In the genomic region with DNA sequence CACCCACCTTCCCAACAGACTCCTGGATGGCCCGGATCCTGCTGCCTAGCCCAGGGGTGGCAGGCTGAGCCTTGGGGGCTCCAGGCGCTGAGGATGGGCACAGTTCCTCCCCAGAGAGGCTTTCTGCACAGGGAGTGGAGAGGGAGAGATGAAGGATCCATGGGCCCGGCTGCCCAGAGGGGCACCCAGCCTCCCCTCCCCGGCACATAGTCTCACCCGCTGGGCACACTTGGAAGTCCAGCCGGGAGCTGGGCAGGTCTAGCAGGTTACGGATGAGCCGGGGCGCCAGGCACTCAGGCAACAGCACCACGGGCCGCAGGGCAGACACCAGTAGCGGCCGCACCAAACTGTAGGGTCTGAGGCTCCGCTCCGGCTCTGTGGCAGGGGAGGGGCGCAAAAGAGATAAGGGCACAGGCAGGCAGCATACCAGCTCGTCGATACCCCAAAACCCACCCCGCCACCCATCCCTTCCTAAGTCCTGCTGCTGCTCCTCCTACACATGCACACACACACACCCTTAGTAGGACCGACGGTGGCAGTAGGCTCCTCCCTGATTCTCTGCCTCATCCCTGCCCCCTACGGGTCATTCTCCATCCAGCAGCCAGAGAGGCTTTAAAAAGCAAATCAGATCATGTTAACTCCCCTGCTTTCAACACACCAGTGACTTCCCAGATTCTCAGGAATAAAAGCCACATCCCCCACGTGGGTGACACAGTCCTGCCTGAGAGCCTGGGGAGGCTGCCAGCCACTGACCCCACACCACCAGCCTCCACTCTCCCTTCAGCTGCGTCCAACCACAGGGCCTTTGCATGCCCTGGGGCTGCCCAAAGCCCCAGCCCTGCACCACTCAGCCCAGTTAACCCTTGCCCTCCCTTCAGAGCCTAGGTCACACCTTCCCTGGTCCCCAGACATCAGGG, we compare ENCODE assay signal across 9 cellular contexts. TPM values are rescaled to one million over a fixed set of nuclear protein-coding genes. Genes with fewer than 3 reads are reported as not detected.
DNase-seq lines count a peak whose midpoint lies in the region; ATAC-seq and TF ChIP-seq lines count a peak whose summit lies in the region.
"Had no signal": no experiment of that assay in that cellular context is flagged by ENCODE, and none has a peak within 500 bp of the region (broad histone marks: within the 10 kb centered on the region; RNA-seq: fewer than 3 reads in every experiment).

No MANE protein-coding gene starts in this region.

- H3K27me3 ChIP-seq in left ventricle myocardium inferior (ENCODE audit: low read depth) (peaks cover 53% of the 10 kb centered on the region), left lung (no peaks in the 10 kb centered on the region)

- no peak for DNase-seq in left ventricle myocardium inferior
- DNase-seq in Right ventricle myocardium superior, result no peak
- DNase-seq in RPMI7951 (ENCODE audit: low read depth), result peak; percentile 80
- peak in 1 of 2 donors; percentile 47 for DNase-seq in left lung
- peak; percentile 63 for DNase-seq in stimulated activated naive CD8-positive, alpha-beta T cell treated with anti-CD3 and anti-CD28 coated beads, Interleukin-15, Interleukin-2, amounts not matched to agents 100 U/mL and 50 U/mL, for 24 hours
- no peak for DNase-seq in NCI-H2081 treated with DMSO at 0.1 percent for 48 hours (lab: John Stamatoyannopoulos, UW)

- H3K36me3 ChIP-seq in left ventricle myocardium inferior (peaks cover 24% of the 10 kb centered on the region), left lung (peaks cover 0 to 22% of the 10 kb centered on the region in 2 donors)

- H3K4me1 Mint-ChIP-seq in activated naive CD4-positive, alpha-beta T cell treated with anti-CD3 and anti-CD28 coated beads, Interleukin-2, amount 50 U/mL, for 24 hours, result peaks cover 51% of the 10 kb centered on the region

- H3K9me3 Mint-ChIP-seq in activated naive CD4-positive, alpha-beta T cell treated with anti-CD3 and anti-CD28 coated beads, Interleukin-2, amount 50 U/mL, for 24 hours, result no peaks in the 10 kb centered on the region

- H3K9me3 ChIP-seq in left ventricle myocardium inferior (replicated peaks) (no peaks in the 10 kb centered on the region), left lung (no peaks in the 10 kb centered on the region)

- peak overlapping the region; percentile 42 for H3K27ac Mint-ChIP-seq in activated naive CD4-positive, alpha-beta T cell treated with anti-CD3 and anti-CD28 coated beads, Interleukin-2, amount 50 U/mL, for 24 hours

- ATAC-seq in Right ventricle myocardium superior (ENCODE audit: poor library complexity) (no peak), left lung (peak; percentile 49), GM19328 (IDR thresholded peaks at IDR 0.05; ENCODE audit: unreplicated experiment) (no peak)
- ATAC-seq in stimulated activated naive CD8-positive, alpha-beta T cell treated with anti-CD3 and anti-CD28 coated beads, Interleukin-15, Interleukin-2, amounts not matched to agents 100 U/mL and 50 U/mL, for 24 hours, result peak; percentile 65

- intact Hi-C loops in left ventricle myocardium inferior (cut with micrococcal nuclease), result no loop called here
- intact Hi-C loops in Right ventricle myocardium superior (cut with DNase I), result no loop called here
- intact Hi-C loops in left lung (cut with DNase I), result no loop called here

- TF ChIP-seq CTCF in left ventricle myocardium inferior (IDR thresholded peaks at IDR 0.05; ENCODE audit: borderline replicate concordance) (peak; percentile 47), left lung (IDR thresholded peaks at IDR 0.05) (peak in 1 of 2 donors; percentile 41)

- H3K27ac ChIP-seq in left ventricle myocardium inferior (replicated peaks) (peak overlapping the region; percentile 40), left lung (no peak overlapping the region)
- H3K27ac ChIP-seq: epithelial cell of prostate had no signal

- H3K4me3 Mint-ChIP-seq in activated naive CD4-positive, alpha-beta T cell treated with anti-CD3 and anti-CD28 coated beads, Interleukin-2, amount 50 U/mL, for 24 hours, result no peak overlapping the region

- H3K27me3 Mint-ChIP-seq in activated naive CD4-positive, alpha-beta T cell treated with anti-CD3 and anti-CD28 coated beads, Interleukin-2, amount 50 U/mL, for 24 hours, result no peaks in the 10 kb centered on the region

- H3K4me3 ChIP-seq in left ventricle myocardium inferior, result no peak overlapping the region
- H3K4me3 ChIP-seq in left lung, result no peak overlapping the region

- H3K4me1 ChIP-seq in left ventricle myocardium inferior, result peaks cover 12% of the 10 kb centered on the region
- H3K4me1 ChIP-seq in left lung, result peaks cover 0 to 8% of the 10 kb centered on the region in 2 donors

- no peaks in the 10 kb centered on the region for H3K36me3 Mint-ChIP-seq in activated naive CD4-positive, alpha-beta T cell treated with anti-CD3 and anti-CD28 coated beads, Interleukin-2, amount 50 U/mL, for 24 hours

RNA-seq across cellular contexts. Expression of gene MFNG, which starts 6.5 kb away (rescaled TPM):
- total RNA-seq in left ventricle myocardium inferior, result 11.8 TPM
- 12.7 TPM for total RNA-seq in Right ventricle myocardium superior
- total RNA-seq in RPMI7951 (2014; rRNA removed; shearing (Covaris generic)), result not detected in 2 replicates
- total RNA-seq in left lung, result 10 to 100 TPM; 24.4 to 46.4 TPM

RNA-seq across cellular contexts. Expression of gene CARD10, which starts 26.5 kb away (rescaled TPM):
- total RNA-seq in left ventricle myocardium inferior (9.0 TPM), Right ventricle myocardium superior (8.3 TPM), left lung (10 to 100 TPM; 10.3 to 13.6 TPM)
- total RNA-seq in RPMI7951 (2014; rRNA removed; shearing (Covaris generic)), result 3.5 and 3.6 TPM in 2 replicates

Comparison
In these comparisons a context has a peak if more than half of its experiments do, and no peak if none do; other contexts are left out.
1. DNase-seq: peak in RPMI7951 (single experiment) and stimulated activated naive CD8-positive, alpha-beta T cell treated with anti-CD3 and anti-CD28 coated beads, Interleukin-15, Interleukin-2, amounts not matched to agents 100 U/mL and 50 U/mL, for 24 hours (single experiment); none in left ventricle myocardium inferior (single experiment), Right ventricle myocardium superior (single experiment) and NCI-H2081 treated with DMSO at 0.1 percent for 48 hours (single experiment).
2. ATAC-seq: peak in left lung (single experiment) and stimulated activated naive CD8-positive, alpha-beta T cell treated with anti-CD3 and anti-CD28 coated beads, Interleukin-15, Interleukin-2, amounts not matched to agents 100 U/mL and 50 U/mL, for 24 hours (single experiment); none in Right ventricle myocardium superior (single experiment) and GM19328 (single experiment).
3. RNA of gene MFNG, which starts 6.5 kb away (total RNA-seq): 24.4 to 46.4 TPM in left lung, 12.7 TPM in Right ventricle myocardium superior (single experiment) and 11.8 TPM in left ventricle myocardium inferior (single experiment); not detected in RPMI7951; every median in the first group is over 10 times any median in the second.